8 cellular contexts compared by ENCODE assay signal in genomic region chr11:1882265-1883238, GRCh38. TPM values are rescaled to one million over a fixed set of nuclear protein-coding genes. Genes with fewer than 3 reads are reported as not detected.
DNase-seq lines count a peak whose midpoint lies in the region; ATAC-seq and TF ChIP-seq lines count a peak whose summit lies in the region.

No MANE protein-coding gene starts in this region.

- peaks cover under 1% of the 10 kb centered on the region for H3K36me3 Mint-ChIP-seq in osteocyte (ENCODE audit: unreplicated experiment)

- no peak overlapping the region for H3K27ac Mint-ChIP-seq in osteocyte (ENCODE audit: unreplicated experiment)

- 41 to 42% methylated on average over 14 to 23 of the region's 23 CpGs for WGBS in testis, 2 donors

- CTCF ChIA-PET in RWPE1 (lab: Yijun Ruan, JAX) = interaction anchor here (0.5 to 2.5 kb wide), 47 partner anchors 9 to 271 kb away, joined by 3 to 24 read pairs (median 5); partner anchors contain the start of genes H19, PRR33 and TNNI2

- H3K27ac ChIP-seq in RWPE1 = peak overlapping the region; percentile 100
- H3K27ac ChIP-seq in testis = peak overlapping the region in 1 of 2 donors; percentile 85

- no peaks in the 10 kb centered on the region for H3K27me3 ChIP-seq in testis

- TF ChIP-seq CTCF in GM12873 (IDR thresholded peaks at IDR 0.05; ENCODE audit: insufficient read depth, low read depth, low read length, missing control alignments) (peak; percentile 86), RWPE1 (conservative IDR thresholded peaks at IDR 0.05; ENCODE audit: low read depth) (peak; percentile 88), foreskin fibroblast (IDR thresholded peaks at IDR 0.05; ENCODE audit: low read depth, low read length) (peak; percentile 91), osteocyte (IDR thresholded peaks at IDR 0.05) (peak; percentile 91), testis (IDR thresholded peaks at IDR 0.05) (peak; percentile 94 to 96 (median 95))

- H3K4me1 ChIP-seq in testis = peaks cover 24% of the 10 kb centered on the region

- H3K4me3 ChIP-seq in foreskin fibroblast (ENCODE audit: low read depth in 1 of 2, low read length in 2 of 2) (no peak overlapping the region), testis (no peak overlapping the region)

- no peaks in the 10 kb centered on the region for H3K9me3 ChIP-seq in testis

- POLR2A ChIA-PET in RWPE1 (lab: Yijun Ruan, JAX; ENCODE audit: low non-redundant PET) = no interaction called here

- H3K9me3 Mint-ChIP-seq in osteocyte (ENCODE audit: unreplicated experiment) = no peaks in the 10 kb centered on the region

- H3K4me1 Mint-ChIP-seq in osteocyte (ENCODE audit: unreplicated experiment) = peaks cover 14% of the 10 kb centered on the region

- no peaks in the 10 kb centered on the region for H3K36me3 ChIP-seq in testis (ENCODE audit: low read depth, missing control alignments)

- no peak for ATAC-seq in GM18867 (IDR thresholded peaks at IDR 0.05; ENCODE audit: unreplicated experiment)

- intact Hi-C loops in testis (cut with DNase I; ENCODE audit: low total_unique reads) = no loop called here

- H3K27me3 Mint-ChIP-seq in osteocyte (ENCODE audit: unreplicated experiment) = no peaks in the 10 kb centered on the region

- DNase-seq in HUDEP-2 (lab: John Stamatoyannopoulos, UW; ENCODE audit: unreplicated experiment in 76 of 76) (peak in 60 of 76 experiments; percentile 7 to 80 (median 47)), RWPE1 (ENCODE audit: low spot score) (peak; percentile 82), foreskin fibroblast (peak; percentile 45 to 89), osteocyte (ENCODE audit: extremely low spot score, unreplicated experiment) (peak; percentile 92), testis (peak; percentile 87)
- peak; percentile 64 for DNase-seq in activated T-helper 9 cell treated with anti-CD3 and anti-CD28 coated beads, Interleukin-2, amount 50 U/mL, for 16 hours (ENCODE audit: low read depth)

- TF ChIP-seq POLR2A in testis (IDR thresholded peaks at IDR 0.05) = no peak

- H3K4me3 Mint-ChIP-seq in osteocyte (ENCODE audit: unreplicated experiment) = no peak overlapping the region

RNA-seq across cellular contexts. Expression of gene PRR33, which starts 9.1 kb away (rescaled TPM):
- total RNA-seq in osteocyte (not detected in 2 replicates), testis (under 1 TPM in 1 of 2 donors, not detected in 1; 0.06 TPM)
- polyA plus RNA-seq in testis (ENCODE audit: insufficient read depth, low read depth, low replicate concordance) = not detected

RNA-seq across cellular contexts. Expression of gene LSP1, which starts 29.7 kb away (rescaled TPM):
- 26.9 and 29.5 TPM in 2 replicates for total RNA-seq in osteocyte
- 10 to 100 TPM; 13.0 to 19.9 TPM for total RNA-seq in testis
- polyA plus RNA-seq in testis (ENCODE audit: insufficient read depth, low read depth, low replicate concordance) = 50.1 TPM

RNA-seq across cellular contexts. Expression of gene TNNT3, which starts 37.0 kb away (rescaled TPM):
- total RNA-seq in osteocyte = 2.6 and 4.4 TPM in 2 replicates
- total RNA-seq in testis = 10 to 100 TPM in 1 of 2 donors, 1 to 10 TPM in 1; 8.1 to 13.1 TPM
- 16.1 TPM for polyA plus RNA-seq in testis (ENCODE audit: insufficient read depth, low read depth, low replicate concordance)

RNA-seq across cellular contexts. Expression of gene TNNI2, which starts 43.8 kb away (rescaled TPM):
- total RNA-seq in osteocyte (1.0 and 1.1 TPM in 2 replicates), testis (not detected)
- polyA plus RNA-seq in testis (ENCODE audit: insufficient read depth, low read depth, low replicate concordance) = 8.6 TPM

RNA-seq across cellular contexts. Expression of gene SYT8, which starts 47.8 kb away (rescaled TPM):
- total RNA-seq in osteocyte (5.0 and 6.2 TPM in 2 replicates), testis (1 to 10 TPM; 1.7 to 2.7 TPM)
- polyA plus RNA-seq in testis (ENCODE audit: insufficient read depth, low read depth, low replicate concordance) = 0.98 TPM
